Comparison of ENCODE assay signal across 14 cellular contexts in genomic region chr19:1000591-1001537, GRCh38. TPM values are rescaled to one million over a fixed set of nuclear protein-coding genes. Genes with fewer than 3 reads are reported as not detected.
DNase-seq lines count a peak whose midpoint lies in the region; ATAC-seq, FAIRE-seq and TF ChIP-seq lines count a peak whose summit lies in the region.
"Had no signal": no experiment of that assay in that cellular context is flagged by ENCODE, and none has a peak within 500 bp of the region (broad histone marks: within the 10 kb centered on the region; RNA-seq: fewer than 3 reads in every experiment).

No MANE protein-coding gene starts in this region.

- DNase-seq in A549 (ENCODE audit: low read depth in 1 of 2, low spot score in 1 of 2) (peak in 1 of 2 experiments; percentile 51), WTC11 (ENCODE audit: low spot score) (no peak), lower lobe of right lung (no peak), GM23248 (no peak), NCI-H510A treated with DMSO at 0.1 percent for 48 hours (lab: John Stamatoyannopoulos, UW) (no peak)
- no peak for DNase-seq in CD8-positive, alpha-beta memory T cell
- DNase-seq in activated CD4-positive, alpha-beta memory T cell treated with anti-CD3 and anti-CD28 coated beads for 36 hours: no peak
- DNase-seq: DMS153, SIG-M5 had no signal

- H3K4me2 ChIP-seq in A549 (peak overlapping the region; percentile 96), GM23248 (ENCODE audit: unreplicated experiment) (no peak overlapping the region)

- 22% methylated on average over 6 of the region's 73 CpGs for WGBS in A549 (ENCODE audit: missing lambda C conversion rate)
- WGBS in GM23248 (ENCODE audit: low coverage in 1 of 2, low lambda C conversion rate in 2 of 2, missing lambda C conversion rate in 2 of 2), 2 experiments: 5 to 8% methylated on average over 23 to 57 of the region's 73 CpGs

- peaks cover 0 to 6% (median 0%) of the 10 kb centered on the region in 5 donors for H3K9me3 Mint-ChIP-seq in CD8-positive, alpha-beta memory T cell
- H3K9me3 Mint-ChIP-seq in WTC11: no peaks in the 10 kb centered on the region
- no peaks in the 10 kb centered on the region for H3K9me3 Mint-ChIP-seq in activated CD4-positive, alpha-beta memory T cell treated with anti-CD3 and anti-CD28 coated beads for 36 hours
- H3K9me3 Mint-ChIP-seq: activated CD4-positive, alpha-beta memory T cell treated with anti-CD3 and anti-CD28 coated beads, Interleukin-2, amount 10 ng/mL, durations not matched to agents 7 days and 5 days had no signal

- no peak for FAIRE-seq in A549 (lab: Jason Lieb, UNC)

- H3K27me3 ChIP-seq in CD8-positive, alpha-beta memory T cell (ENCODE audit: insufficient read depth, low read length, poor library complexity, severe bottlenecking): peaks cover 25% of the 10 kb centered on the region
- H3K27me3 ChIP-seq in lower lobe of right lung (ENCODE audit: low read depth): peaks cover 71% of the 10 kb centered on the region
- H3K27me3 ChIP-seq in GM23248 (replicated peaks; ENCODE audit: insufficient read depth): peaks cover 24% of the 10 kb centered on the region

- no peaks in the 10 kb centered on the region for H3F3A ChIP-seq in GM23248 (ENCODE audit: insufficient read depth)

- H3K36me3 ChIP-seq in CD8-positive, alpha-beta memory T cell (ENCODE audit: insufficient read depth, low read length): no peaks in the 10 kb centered on the region
- no peaks in the 10 kb centered on the region for H3K36me3 ChIP-seq in lower lobe of right lung
- H3K36me3 ChIP-seq in GM23248 (ENCODE audit: low read depth): no peaks in the 10 kb centered on the region
- H3K36me3 ChIP-seq: esophagus muscularis mucosa had no signal

- no peak overlapping the region for H2AFZ ChIP-seq in GM23248

- H3K27me3 Mint-ChIP-seq in CD8-positive, alpha-beta memory T cell: peaks cover 12 to 28% of the 10 kb centered on the region in 2 donors
- peaks cover 49% of the 10 kb centered on the region for H3K27me3 Mint-ChIP-seq in WTC11 (ENCODE audit: low read depth)
- peaks cover 31% of the 10 kb centered on the region for H3K27me3 Mint-ChIP-seq in activated CD4-positive, alpha-beta memory T cell treated with anti-CD3 and anti-CD28 coated beads for 36 hours

- H4K20me1 ChIP-seq in GM23248 (ENCODE audit: insufficient read depth): no peaks in the 10 kb centered on the region

- no peaks in the 10 kb centered on the region for H3K79me2 ChIP-seq in GM23248 (ENCODE audit: insufficient read depth)

- in situ Hi-C loops in GM23248 (cut with MboI): no loop called here

- TF ChIP-seq CTCF in A549 (IDR thresholded peaks at IDR 0.05): no peak
- no peak for TF ChIP-seq CTCF in WTC11 (IDR thresholded peaks at IDR 0.05)
- no peak for TF ChIP-seq CTCF in lower lobe of right lung (IDR thresholded peaks at IDR 0.05)

- H3K9me2 ChIP-seq in GM23248 (ENCODE audit: insufficient read depth): no peaks in the 10 kb centered on the region

- no peak overlapping the region for H3K9ac ChIP-seq in GM23248

- CTCF ChIA-PET in A549 (lab: Yijun Ruan, JAX): interaction anchor here (0.6 to 1.4 kb wide), 5 partner anchors 21 to 203 kb away, joined by 3 to 5 read pairs (median 4); no protein-coding TSS in a partner anchor
- CTCF ChIA-PET in CD8-positive, alpha-beta memory T cell (lab: Charles Lee): interaction anchor here (0.8 to 2.5 kb wide), 7 partner anchors 15 to 105 kb away, joined by 3 to 7 read pairs (median 4); partner anchors contain the start of gene RNU6-2
- CTCF ChIA-PET in WTC11 (lab: Charles Lee): interaction anchor here (0.9 to 1.6 kb wide), 9 partner anchors 18 to 220 kb away, joined by 3 to 4 read pairs (median 3); no protein-coding TSS in a partner anchor
- CTCF ChIA-PET in activated CD4-positive, alpha-beta memory T cell treated with anti-CD3 and anti-CD28 coated beads for 36 hours (lab: Charles Lee): interaction anchor here (0.5 to 1.6 kb wide), 8 partner anchors 24 to 243 kb away, joined by 3 to 6 read pairs (median 3); partner anchors contain the start of gene CFD

- TF ChIP-seq POLR2A in A549 (IDR thresholded peaks at IDR 0.05; ENCODE audit: low read length): no peak

- no peaks in the 10 kb centered on the region for H3K9me3 ChIP-seq in A549
- H3K9me3 ChIP-seq in CD8-positive, alpha-beta memory T cell (ENCODE audit: low read length): no peaks in the 10 kb centered on the region
- no peaks in the 10 kb centered on the region for H3K9me3 ChIP-seq in lower lobe of right lung
- no peaks in the 10 kb centered on the region for H3K9me3 ChIP-seq in GM23248 (ENCODE audit: low read depth)
- H3K9me3 ChIP-seq: esophagus muscularis mucosa had no signal

- H3K36me3 Mint-ChIP-seq in CD8-positive, alpha-beta memory T cell: peaks cover 0 to 2% (median 0%) of the 10 kb centered on the region in 3 donors
- no peaks in the 10 kb centered on the region for H3K36me3 Mint-ChIP-seq in WTC11
- H3K36me3 Mint-ChIP-seq in activated CD4-positive, alpha-beta memory T cell treated with anti-CD3 and anti-CD28 coated beads for 36 hours: peaks cover 3% of the 10 kb centered on the region

- peak overlapping the region; percentile 57 to 88; a peak in 5 of 6 replicates for H3K27ac ChIP-seq in A549
- no peak overlapping the region for H3K27ac ChIP-seq in CD8-positive, alpha-beta memory T cell (ENCODE audit: low read depth, low read length)
- H3K27ac ChIP-seq in lower lobe of right lung: no peak overlapping the region
- H3K27ac ChIP-seq in GM23248: no peak overlapping the region
- H3K27ac ChIP-seq: esophagus muscularis mucosa had no signal

- no peak for TF ChIP-seq RAD21 in A549 (conservative IDR thresholded peaks at IDR 0.05 in 1 of 2, IDR thresholded peaks at IDR 0.05 in 1 of 2)

- POLR2A ChIA-PET in A549 (lab: Yijun Ruan, JAX) (interaction anchor here (0.5 to 1.0 kb wide), 2 partner anchors 21 to 92 kb away, joined by 3 read pairs; partner anchors contain the start of genes RNU6-2 and TMEM259), WTC11 (lab: Charles Lee) (no interaction called here)
- POLR2A ChIA-PET in CD8-positive, alpha-beta memory T cell (lab: Charles Lee): interaction anchor here (1.0 kb wide), 2 partner anchors 26 to 54 kb away, joined by 3 read pairs; no protein-coding TSS in a partner anchor
- POLR2A ChIA-PET in activated CD4-positive, alpha-beta memory T cell treated with anti-CD3 and anti-CD28 coated beads for 36 hours (lab: Charles Lee): interaction anchor here (0.9 to 1.0 kb wide), 2 partner anchors 12 to 79 kb away, joined by 3 read pairs; no protein-coding TSS in a partner anchor

- intact Hi-C loops in lower lobe of right lung (cut with DNase I): no loop called here
- intact Hi-C loops in activated CD4-positive, alpha-beta memory T cell treated with anti-CD3 and anti-CD28 coated beads for 36 hours (cut with micrococcal nuclease): loop anchor here (1.0 to 2.0 kb wide), 3 partner anchors 20 to 240 kb away; partner anchors contain the start of genes ATP5F1D, RNU6-2 and TMEM259

- H3K4me1 ChIP-seq in A549 (peaks cover 20% of the 10 kb centered on the region; the same call in 2 of the 3 replicates), lower lobe of right lung (peaks cover 21% of the 10 kb centered on the region), GM23248 (ENCODE audit: insufficient read depth) (no peaks in the 10 kb centered on the region)
- H3K4me1 ChIP-seq in CD8-positive, alpha-beta memory T cell (ENCODE audit: insufficient read depth, low read length): peaks cover 29% of the 10 kb centered on the region

- H3K4me3 ChIP-seq in A549: peak overlapping the region; percentile 52
- H3K4me3 ChIP-seq in CD8-positive, alpha-beta memory T cell (ENCODE audit: low read length): no peak overlapping the region
- H3K4me3 ChIP-seq in lower lobe of right lung: peak overlapping the region; percentile 11
- H3K4me3 ChIP-seq in GM23248: no peak overlapping the region

- TF ChIP-seq EP300 in A549 (IDR thresholded peaks at IDR 0.05): no peak

- peak overlapping the region in 4 of 7 donors; percentile 12 to 59 (median 48) for H3K4me3 Mint-ChIP-seq in CD8-positive, alpha-beta memory T cell
- peak overlapping the region; percentile 64 for H3K4me3 Mint-ChIP-seq in WTC11
- H3K4me3 Mint-ChIP-seq in activated CD4-positive, alpha-beta memory T cell treated with anti-CD3 and anti-CD28 coated beads for 36 hours: no peak overlapping the region
- H3K4me3 Mint-ChIP-seq: activated CD4-positive, alpha-beta memory T cell treated with anti-CD3 and anti-CD28 coated beads, Interleukin-2, amount 10 ng/mL, durations not matched to agents 7 days and 5 days had no signal

- peaks cover 6 to 33% (median 13%) of the 10 kb centered on the region in 3 donors for H3K4me1 Mint-ChIP-seq in CD8-positive, alpha-beta memory T cell
- peaks cover 5% of the 10 kb centered on the region; the same call in 1 of the 2 replicates for H3K4me1 Mint-ChIP-seq in WTC11
- peaks cover 15% of the 10 kb centered on the region for H3K4me1 Mint-ChIP-seq in activated CD4-positive, alpha-beta memory T cell treated with anti-CD3 and anti-CD28 coated beads for 36 hours (ENCODE audit: low read depth)

- peak; percentile 15 to 26; a peak in 5 of 6 replicates for ATAC-seq in A549
- ATAC-seq in WTC11: peak; percentile 5
- no peak for ATAC-seq in lower lobe of right lung
- no peak for ATAC-seq in GM18873 (IDR thresholded peaks at IDR 0.05; ENCODE audit: low FRiP score, unreplicated experiment)

- peak overlapping the region in 2 of 8 donors; percentile 29 to 74 for H3K27ac Mint-ChIP-seq in CD8-positive, alpha-beta memory T cell
- H3K27ac Mint-ChIP-seq in WTC11: no peak overlapping the region
- no peak overlapping the region for H3K27ac Mint-ChIP-seq in activated CD4-positive, alpha-beta memory T cell treated with anti-CD3 and anti-CD28 coated beads for 36 hours
- H3K27ac Mint-ChIP-seq: activated CD4-positive, alpha-beta memory T cell treated with anti-CD3 and anti-CD28 coated beads, Interleukin-2, amount 10 ng/mL, durations not matched to agents 7 days and 5 days had no signal

RNA-seq across cellular contexts. Expression of gene GRIN3B, which starts 0.6 kb away (rescaled TPM):
- polyA plus RNA-seq in A549 (2011; rRNA removed) (0.65 and 0.67 TPM in 2 replicates), A549 (2017; fragmentation: RNase III; extraction: RNeasy Plus Mini Kit Qiagen cat#74134 plus additional on column Dnase treatment) (1.1 to 1.5 TPM (median 1.5 TPM) in 3 replicates), GM23248 (2016; fragmentation: Nextera tagmentation; extraction: Ambion mirVana) (not detected in 2 replicates)
- polyA plus RNA-seq in A549 (2012; cell fraction: cytosol; rRNA removed): 1.1 and 2.8 TPM in 2 replicates
- 13.1 and 22.7 TPM in 2 replicates for polyA plus RNA-seq in A549 (2012; cell fraction: nucleus; rRNA removed)
- polyA minus RNA-seq in A549 (2011; rRNA and poly(A)+ RNA removed): 0.58 and 0.87 TPM in 2 replicates
- total RNA-seq in CD8-positive, alpha-beta memory T cell: not detected
- not detected for polyA plus RNA-seq in CD8-positive, alpha-beta memory T cell
- total RNA-seq in WTC11 (2021) (1.9 to 2.5 TPM (median 2.4 TPM) in 3 replicates), lower lobe of right lung (3.0 TPM)
- 0.25 and 0.54 TPM in 2 replicates for total RNA-seq in GM23248 (2014; rRNA removed; shearing (Covaris generic))
- not detected for total RNA-seq in activated CD4-positive, alpha-beta memory T cell treated with anti-CD3 and anti-CD28 coated beads for 36 hours
- total RNA-seq: left lobe of liver had no signal
- polyA plus RNA-seq: aorta had no signal

RNA-seq across cellular contexts. Expression of gene WDR18, which starts 16.7 kb away (rescaled TPM):
- polyA plus RNA-seq in A549 (2011; rRNA removed) (22.2 and 23.8 TPM in 2 replicates), A549 (2017; fragmentation: RNase III; extraction: RNeasy Plus Mini Kit Qiagen cat#74134 plus additional on column Dnase treatment) (41.7 to 48.9 TPM (median 48.1 TPM) in 3 replicates), GM23248 (2016; fragmentation: Nextera tagmentation; extraction: Ambion mirVana) (143 and 157 TPM in 2 replicates)
- polyA plus RNA-seq in A549 (2012; cell fraction: cytosol; rRNA removed): 81.3 and 113 TPM in 2 replicates
- polyA plus RNA-seq in A549 (2012; cell fraction: nucleus; rRNA removed): 172 and 262 TPM in 2 replicates
- 32.2 and 38.4 TPM in 2 replicates for polyA minus RNA-seq in A549 (2011; rRNA and poly(A)+ RNA removed)
- 100 to 1,000 TPM; 108 to 133 TPM for total RNA-seq in CD8-positive, alpha-beta memory T cell
- 61.3 TPM for polyA plus RNA-seq in CD8-positive, alpha-beta memory T cell
- total RNA-seq in WTC11 (2021) (140 to 147 TPM (median 146 TPM) in 3 replicates), lower lobe of right lung (29.2 TPM)
- total RNA-seq in GM23248 (2014; rRNA removed; shearing (Covaris generic)): 63.5 and 83.4 TPM in 2 replicates
- total RNA-seq in activated CD4-positive, alpha-beta memory T cell treated with anti-CD3 and anti-CD28 coated beads for 36 hours: 10 to 100 TPM; 73.3 to 75.8 TPM

RNA-seq across cellular contexts. Expression of gene TMEM259, which starts 20.1 kb away (rescaled TPM):
- polyA plus RNA-seq in A549 (2011; rRNA removed) (45.6 and 53.3 TPM in 2 replicates), A549 (2017; fragmentation: RNase III; extraction: RNeasy Plus Mini Kit Qiagen cat#74134 plus additional on column Dnase treatment) (71.1 to 82.2 TPM (median 78.3 TPM) in 3 replicates), GM23248 (2016; fragmentation: Nextera tagmentation; extraction: Ambion mirVana) (76.7 and 79.7 TPM in 2 replicates)
- polyA plus RNA-seq in A549 (2012; cell fraction: cytosol; rRNA removed): 106 and 148 TPM in 2 replicates
- polyA plus RNA-seq in A549 (2012; cell fraction: nucleus; rRNA removed): 608 and 842 TPM in 2 replicates
- polyA minus RNA-seq in A549 (2011; rRNA and poly(A)+ RNA removed): 41.2 and 48.5 TPM in 2 replicates
- 100 to 1,000 TPM; 151 to 157 TPM for total RNA-seq in CD8-positive, alpha-beta memory T cell
- 84.6 TPM for polyA plus RNA-seq in CD8-positive, alpha-beta memory T cell
- total RNA-seq in WTC11 (2021) (176 to 202 TPM (median 191 TPM) in 3 replicates), lower lobe of right lung (159 TPM)
- 132 and 169 TPM in 2 replicates for total RNA-seq in GM23248 (2014; rRNA removed; shearing (Covaris generic))
- 100 to 1,000 TPM; 107 to 109 TPM for total RNA-seq in activated CD4-positive, alpha-beta memory T cell treated with anti-CD3 and anti-CD28 coated beads for 36 hours

RNA-seq across cellular contexts. Expression of gene RNU6-2, which starts 20.5 kb away (rescaled TPM):
- polyA plus RNA-seq in A549 (2011; rRNA removed): not detected in 2 replicates
- polyA plus RNA-seq in A549 (2012; cell fraction: cytosol; rRNA removed): not detected in 2 replicates
- polyA plus RNA-seq in A549 (2012; cell fraction: nucleus; rRNA removed): not detected in 2 replicates
- polyA plus RNA-seq in A549 (2017; fragmentation: RNase III; extraction: RNeasy Plus Mini Kit Qiagen cat#74134 plus additional on column Dnase treatment): not detected in 3 replicates
- polyA minus RNA-seq in A549 (2011; rRNA and poly(A)+ RNA removed): under 0.01 TPM in 1 of 2 replicates, not detected in the other
- not detected for total RNA-seq in CD8-positive, alpha-beta memory T cell
- not detected for polyA plus RNA-seq in CD8-positive, alpha-beta memory T cell
- not detected in 3 replicates for total RNA-seq in WTC11 (2021)
- total RNA-seq in lower lobe of right lung: not detected
- not detected in 2 replicates for total RNA-seq in GM23248 (2014; rRNA removed; shearing (Covaris generic))
- not detected in 2 replicates for polyA plus RNA-seq in GM23248 (2016; fragmentation: Nextera tagmentation; extraction: Ambion mirVana)
- total RNA-seq in activated CD4-positive, alpha-beta memory T cell treated with anti-CD3 and anti-CD28 coated beads for 36 hours: not detected
- total RNA-seq: activated CD4-positive, alpha-beta memory T cell treated with anti-CD3 and anti-CD28 coated beads, Interleukin-2, amount 10 ng/mL, durations not matched to agents 7 days and 5 days; aorta; esophagus muscularis mucosa; left lobe of liver had no signal
- polyA plus RNA-seq: aorta had no signal

RNA-seq across cellular contexts. Expression of gene CNN2, which starts 25.5 kb away (rescaled TPM):
- polyA plus RNA-seq in A549 (2011; rRNA removed) (31.7 and 32.2 TPM in 2 replicates), A549 (2017; fragmentation: RNase III; extraction: RNeasy Plus Mini Kit Qiagen cat#74134 plus additional on column Dnase treatment) (99.3 to 115 TPM (median 101 TPM) in 3 replicates), GM23248 (2016; fragmentation: Nextera tagmentation; extraction: Ambion mirVana) (400 and 415 TPM in 2 replicates)
- 102 and 104 TPM in 2 replicates for polyA plus RNA-seq in A549 (2012; cell fraction: cytosol; rRNA removed)
- 111 TPM in 2 replicates for polyA plus RNA-seq in A549 (2012; cell fraction: nucleus; rRNA removed)
- 94.3 and 125 TPM in 2 replicates for polyA minus RNA-seq in A549 (2011; rRNA and poly(A)+ RNA removed)
- 10 to 100 TPM; 78.1 to 78.9 TPM for total RNA-seq in CD8-positive, alpha-beta memory T cell
- polyA plus RNA-seq in CD8-positive, alpha-beta memory T cell: 792 TPM
- total RNA-seq in WTC11 (2021) (387 to 391 TPM (median 390 TPM) in 3 replicates), lower lobe of right lung (158 TPM)
- total RNA-seq in GM23248 (2014; rRNA removed; shearing (Covaris generic)): 239 and 244 TPM in 2 replicates
- total RNA-seq in activated CD4-positive, alpha-beta memory T cell treated with anti-CD3 and anti-CD28 coated beads for 36 hours: 100 to 1,000 TPM; 123 to 130 TPM

Comparison
In these comparisons a context has a peak if more than half of its experiments do, and no peak if none do; other contexts are left out.
1. ATAC-seq: peak in A549 (2 of 2) and WTC11 (single experiment); none in lower lobe of right lung (0 of 2) and GM18873 (single experiment).
2. H3K27ac ChIP-seq: peak in A549 (2 of 2); none in CD8-positive, alpha-beta memory T cell (single experiment), lower lobe of right lung (single experiment) and GM23248 (single experiment).
3. H3K4me3 ChIP-seq: peak in A549 (single experiment) and lower lobe of right lung (single experiment); none in CD8-positive, alpha-beta memory T cell (single experiment) and GM23248 (single experiment).